Comparison of ENCODE assay signal across 24 cellular contexts in the genomic region with DNA sequence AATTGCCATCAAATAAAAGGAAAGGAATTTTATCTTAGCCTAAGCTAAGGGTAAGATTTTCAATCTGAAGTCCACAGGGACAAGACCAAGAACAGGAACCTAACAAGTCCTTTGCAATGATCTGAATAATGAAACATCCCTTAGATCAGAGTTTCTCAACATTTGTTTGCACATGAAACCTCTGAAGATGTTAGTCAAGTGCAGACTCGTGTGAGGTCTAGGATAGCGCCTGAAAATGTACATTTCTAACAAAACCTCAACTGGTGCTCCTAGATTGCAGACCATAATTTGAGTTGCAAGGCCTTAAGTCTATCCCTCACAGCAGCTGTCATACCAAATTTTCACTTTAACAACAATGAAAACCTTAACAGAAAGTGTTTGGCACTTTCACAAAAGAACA.
"Had no signal": no experiment of that assay in that cellular context is flagged by ENCODE, and none has a peak within 500 bp of the region (broad histone marks: within the 10 kb centered on the region; RNA-seq: fewer than 3 reads in every experiment).

No MANE protein-coding gene starts in this region.

- ATAC-seq: K562 had no signal

- H3K4me3 ChIP-seq: K562, MG63 had no signal

- H3K27me3 ChIP-seq: MG63 had no signal

- H3K4me3 Mint-ChIP-seq: IgD-negative memory B cell had no signal

- H3K27me3 Mint-ChIP-seq: IgD-negative memory B cell had no signal

- H3K9me3 ChIP-seq: MG63, SK-N-SH had no signal

- H3K27ac Mint-ChIP-seq: IgD-negative memory B cell had no signal

- H3K36me3 ChIP-seq: MG63 had no signal

- H3K27ac ChIP-seq: HL-60, KMS-11 had no signal

- DNase-seq: Kasumi-1, MG63, NCI-H1092, NCI-H1105 treated with DMSO at 0.1 percent for 48 hours, NCI-H1417 treated with DMSO at 0.1 percent for 48 hours, NCI-H146, NCI-H1694 treated with DMSO at 0.1 percent for 48 hours, NCI-H1930, NCI-H2081, NCI-H2107, NCI-H2227 treated with DMSO at 0.1 percent for 48 hours, NCI-H524, NCI-H69, NCI-H774, RPMI8226, SHP77, SK-N-SH, SW 1271 had no signal

- H3K4me1 Mint-ChIP-seq: IgD-negative memory B cell had no signal

- FAIRE-seq: HTR-8/SVneo, K562, RCC 7860 had no signal

- H3K36me3 Mint-ChIP-seq: IgD-negative memory B cell had no signal
